ENCODE assay signal across 22 cellular contexts in genomic region chr2:11387831-11388230, GRCh38. TPM values are rescaled to one million over a fixed set of nuclear protein-coding genes. Genes with fewer than 3 reads are reported as not detected.
DNase-seq lines count a peak whose midpoint lies in the region; ATAC-seq, FAIRE-seq and TF ChIP-seq lines count a peak whose summit lies in the region.
"Had no signal": no experiment of that assay in that cellular context is flagged by ENCODE, and none has a peak within 500 bp of the region (broad histone marks: within the 10 kb centered on the region; RNA-seq: fewer than 3 reads in every experiment).

No MANE protein-coding gene starts in this region.

- in situ Hi-C loops in GM13977 (cut with MboI; ENCODE audit: low pct_unique_long_range_greater_than_20kb, low sequenced_read_pairs, unreplicated experiment) = no loop called here

- WGBS in pancreas, 2 donors = 14 to 23% methylated on average over 8 of the region's 8 CpGs

- no peak for FAIRE-seq in pancreas (lab: Jason Lieb, UNC)
- FAIRE-seq: GM12892, TTC549 had no signal

- DNase-seq in DMS153 (lab: John Stamatoyannopoulos, UW) (peak; percentile 76), NCI-H345 (lab: John Stamatoyannopoulos, UW) (peak; percentile 36), dorsolateral prefrontal cortex (no peak), pancreas (peak in 2 of 6 donors; percentile 31 to 32), NCI-H526 treated with DMSO at 0.1 percent for 48 hours (lab: John Stamatoyannopoulos, UW) (no peak), GM13977 (ENCODE audit: low spot score) (no peak), DMS114 treated with DMSO at 0.1 percent for 48 hours (lab: John Stamatoyannopoulos, UW; ENCODE audit: unreplicated experiment) (no peak)
- DNase-seq: activated gamma-delta T cell treated with Interleukin-2 at 50 U/mL for 16 hours; amniotic stem cell; caudate nucleus; COR-L47; effector CD4-positive, alpha-beta T cell; NCI-H1694 treated with DMSO at 0.1 percent for 48 hours; stimulated activated CD4-positive, alpha-beta T cell treated with anti-CD3 and anti-CD28 coated beads, Interleukin-2, amount 100 ng/mL, for 48 hours had no signal

- TF ChIP-seq CTCF in dorsolateral prefrontal cortex (IDR thresholded peaks at IDR 0.05 in 54 of 56, conservative IDR thresholded peaks at IDR 0.05 in 2 of 56; ENCODE audit: low read depth in 1 of 56, partially characterized antibody in 56 of 56) (no peak), pancreas (IDR thresholded peaks at IDR 0.05) (no peak), GM13977 (IDR thresholded peaks at IDR 0.05; ENCODE audit: extremely low read depth, insufficient read depth, missing control alignments) (no peak)

- intact Hi-C loops in dorsolateral prefrontal cortex (cut with DNase I) (no loop called here), pancreas (cut with DNase I) (no loop called here)

- H3K4me3 ChIP-seq in dorsolateral prefrontal cortex (no peak overlapping the region), pancreas (peak overlapping the region in 1 of 4 donors; percentile 2)
- H3K4me3 ChIP-seq: esophagus muscularis mucosa, vagina had no signal

- ATAC-seq in pancreas (peak; percentile 49 to 73 (median 60)), HG02798 (IDR thresholded peaks at IDR 0.05; ENCODE audit: poor library complexity, unreplicated experiment) (no peak)
- ATAC-seq: HCT116 had no signal

- H3K27ac ChIP-seq in dorsolateral prefrontal cortex = peak overlapping the region in 34 of 59 donors; percentile 1 to 92 (median 66)
- H3K27ac ChIP-seq in pancreas = peak overlapping the region in 3 of 4 donors; percentile 20 to 47 (median 45)
- H3K27ac ChIP-seq: parathyroid adenoma, RWPE1, vagina had no signal

- H3K27me3 ChIP-seq in dorsolateral prefrontal cortex (no peaks in the 10 kb centered on the region), pancreas (no peaks in the 10 kb centered on the region)
- H3K27me3 ChIP-seq: esophagus muscularis mucosa, vagina had no signal

- H3K9me3 ChIP-seq in pancreas = no peaks in the 10 kb centered on the region
- H3K9me3 ChIP-seq: esophagus muscularis mucosa, vagina had no signal

- H3K4me1 ChIP-seq in pancreas = peaks cover 10 to 13% (median 10%) of the 10 kb centered on the region in 3 donors
- H3K4me1 ChIP-seq: parathyroid adenoma had no signal

- H3K36me3 ChIP-seq in pancreas = no peaks in the 10 kb centered on the region
- H3K36me3 ChIP-seq: esophagus muscularis mucosa, vagina had no signal

RNA-seq across cellular contexts. Expression of gene ROCK2, which starts 43.4 kb away (rescaled TPM):
- total RNA-seq in dorsolateral prefrontal cortex (100 to 1,000 TPM in 11 of 120 experiments, 10 to 100 TPM in 109; 42.2 to 120 (median 82.5) TPM), pancreas (10 to 100 TPM; 11.0 to 21.5 (median 14.0) TPM)
- 1 to 10 TPM; 3.5 to 6.3 TPM for polyA plus RNA-seq in pancreas

Comparison
In these comparisons a context has a peak if more than half of its experiments do, and no peak if none do; other contexts are left out.
1. DNase-seq: peak in DMS153 (single experiment) and NCI-H345 (single experiment); none in dorsolateral prefrontal cortex (0 of 10), NCI-H526 treated with DMSO at 0.1 percent for 48 hours (single experiment), GM13977 (single experiment) and DMS114 treated with DMSO at 0.1 percent for 48 hours (single experiment).